In the genomic region with DNA sequence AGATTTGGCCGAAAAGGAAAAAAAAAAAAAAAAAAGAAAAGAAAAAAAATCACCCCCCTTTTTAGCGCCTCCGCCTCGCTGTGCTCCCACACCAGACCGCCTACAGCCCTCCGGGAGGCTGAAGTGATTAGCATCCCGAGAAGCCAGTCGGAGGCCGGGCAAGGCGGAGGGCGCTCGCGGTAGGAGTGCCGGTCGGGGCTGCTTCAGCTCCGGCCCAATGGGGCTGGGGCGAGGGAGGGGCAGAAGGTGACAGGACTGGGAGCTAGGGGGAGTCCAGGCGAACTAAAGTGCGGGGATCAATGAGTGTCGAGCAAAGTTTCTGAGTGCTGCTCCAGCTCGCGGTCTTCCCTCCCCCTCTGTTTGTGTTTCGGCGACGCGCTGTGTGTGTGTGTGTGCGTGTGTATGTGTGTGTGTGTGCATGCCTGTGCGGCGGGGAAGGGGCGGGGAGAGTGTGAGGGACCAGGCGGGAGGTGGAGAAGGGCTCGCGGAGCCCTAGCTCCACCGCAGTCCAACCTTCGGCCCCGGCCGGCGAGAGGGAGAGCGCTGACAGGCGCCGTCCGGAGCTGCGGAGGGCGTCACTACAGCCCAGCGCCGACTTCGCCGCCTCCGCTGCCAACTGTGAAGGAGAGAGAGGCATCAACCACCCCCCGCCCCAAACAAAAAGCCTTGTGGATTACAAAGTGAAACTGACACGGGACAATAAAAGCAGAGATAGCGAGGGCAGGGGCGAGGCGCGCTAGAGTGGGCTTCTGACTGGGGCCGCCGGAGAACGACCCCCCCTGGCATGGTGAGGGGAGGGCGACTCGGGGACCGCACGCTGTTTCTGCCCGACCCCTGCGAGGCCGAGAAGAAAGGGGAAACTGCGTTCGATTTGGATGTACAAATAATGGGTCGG, we compare ENCODE assay signal across 8 cellular contexts. TPM values are rescaled to one million over a fixed set of nuclear protein-coding genes. Genes with fewer than 3 reads are reported as not detected.
DNase-seq lines count a peak whose midpoint lies in the region; ATAC-seq and TF ChIP-seq lines count a peak whose summit lies in the region.

A gene with protein sequence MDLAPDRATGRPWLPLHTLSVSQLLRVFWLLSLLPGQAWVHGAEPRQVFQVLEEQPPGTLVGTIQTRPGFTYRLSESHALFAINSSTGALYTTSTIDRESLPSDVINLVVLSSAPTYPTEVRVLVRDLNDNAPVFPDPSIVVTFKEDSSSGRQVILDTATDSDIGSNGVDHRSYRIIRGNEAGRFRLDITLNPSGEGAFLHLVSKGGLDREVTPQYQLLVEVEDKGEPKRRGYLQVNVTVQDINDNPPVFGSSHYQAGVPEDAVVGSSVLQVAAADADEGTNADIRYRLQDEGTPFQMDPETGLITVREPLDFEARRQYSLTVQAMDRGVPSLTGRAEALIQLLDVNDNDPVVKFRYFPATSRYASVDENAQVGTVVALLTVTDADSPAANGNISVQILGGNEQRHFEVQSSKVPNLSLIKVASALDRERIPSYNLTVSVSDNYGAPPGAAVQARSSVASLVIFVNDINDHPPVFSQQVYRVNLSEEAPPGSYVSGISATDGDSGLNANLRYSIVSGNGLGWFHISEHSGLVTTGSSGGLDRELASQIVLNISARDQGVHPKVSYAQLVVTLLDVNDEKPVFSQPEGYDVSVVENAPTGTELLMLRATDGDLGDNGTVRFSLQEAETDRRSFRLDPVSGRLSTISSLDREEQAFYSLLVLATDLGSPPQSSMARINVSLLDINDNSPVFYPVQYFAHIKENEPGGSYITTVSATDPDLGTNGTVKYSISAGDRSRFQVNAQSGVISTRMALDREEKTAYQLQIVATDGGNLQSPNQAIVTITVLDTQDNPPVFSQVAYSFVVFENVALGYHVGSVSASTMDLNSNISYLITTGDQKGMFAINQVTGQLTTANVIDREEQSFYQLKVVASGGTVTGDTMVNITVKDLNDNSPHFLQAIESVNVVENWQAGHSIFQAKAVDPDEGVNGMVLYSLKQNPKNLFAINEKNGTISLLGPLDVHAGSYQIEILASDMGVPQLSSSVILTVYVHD (N-terminal part only) (plus strand): TSS at position 280 of the 895 bp plus-strand sequence. CDS start 1,457 bp downstream, outside the sequence.

- ATAC-seq in GM18907 (IDR thresholded peaks at IDR 0.05; ENCODE audit: unreplicated experiment) (peak; percentile 72), HG03097 (IDR thresholded peaks at IDR 0.05; ENCODE audit: low FRiP score, unreplicated experiment) (peak; percentile 71)
- peak; percentile 58 for ATAC-seq in stimulated activated memory B cell treated with anti-CD40 and anti-IgM and Interleukin-4, amounts not matched to agents 10 μg/mL and 1 μg/mL and 100 μg/mL, for 72 hours

- H3K27me3 Mint-ChIP-seq in activated CD4-positive, alpha-beta T cell treated with anti-CD3 and anti-CD28 coated beads, Interleukin-2, amount 10 ng/mL, durations not matched to agents 7 days and 5 days, result peaks cover 56% of the 10 kb centered on the region
- peaks cover 23% of the 10 kb centered on the region for H3K27me3 Mint-ChIP-seq in endothelial cell (ENCODE audit: unreplicated experiment)
- peaks cover 58% of the 10 kb centered on the region for H3K27me3 Mint-ChIP-seq in stimulated activated memory B cell treated with anti-CD40 and anti-IgM and Interleukin-4, amounts not matched to agents 10 μg/mL and 1 μg/mL and 100 μg/mL, for 72 hours

- H3K27ac Mint-ChIP-seq in activated CD4-positive, alpha-beta T cell treated with anti-CD3 and anti-CD28 coated beads, Interleukin-2, amount 10 ng/mL, durations not matched to agents 7 days and 5 days, result no peak within 1 kb of the TSS
- peak within 1 kb of the TSS; percentile 97 for H3K27ac Mint-ChIP-seq in endothelial cell (ENCODE audit: unreplicated experiment)
- H3K27ac Mint-ChIP-seq in stimulated activated memory B cell treated with anti-CD40 and anti-IgM and Interleukin-4, amounts not matched to agents 10 μg/mL and 1 μg/mL and 100 μg/mL, for 72 hours, result no peak within 1 kb of the TSS

- no peaks in the 10 kb centered on the region for H3K9me3 Mint-ChIP-seq in activated CD4-positive, alpha-beta T cell treated with anti-CD3 and anti-CD28 coated beads, Interleukin-2, amount 10 ng/mL, durations not matched to agents 7 days and 5 days
- no peaks in the 10 kb centered on the region for H3K9me3 Mint-ChIP-seq in endothelial cell (ENCODE audit: unreplicated experiment)
- no peaks in the 10 kb centered on the region for H3K9me3 Mint-ChIP-seq in stimulated activated memory B cell treated with anti-CD40 and anti-IgM and Interleukin-4, amounts not matched to agents 10 μg/mL and 1 μg/mL and 100 μg/mL, for 72 hours

- DNase-seq in AG20443 (ENCODE audit: low spot score) (peak; percentile 95), NCI-H2196 treated with DMSO at 0.1 percent for 48 hours (lab: John Stamatoyannopoulos, UW; ENCODE audit: unreplicated experiment) (peak; percentile 4), endothelial cell (ENCODE audit: low spot score) (peak; percentile 95), medulla oblongata (ENCODE audit: extremely low spot score) (peak; percentile 94)
- peak; percentile 33 for DNase-seq in activated CD4-positive, alpha-beta T cell treated with anti-CD3 and anti-CD28 coated beads, Interleukin-2, amount 10 ng/mL, durations not matched to agents 7 days and 5 days

- CTCF ChIA-PET in activated CD4-positive, alpha-beta T cell treated with anti-CD3 and anti-CD28 coated beads, Interleukin-2, amount 10 ng/mL, durations not matched to agents 7 days and 5 days (lab: Charles Lee), result no interaction called here

- POLR2A ChIA-PET in activated CD4-positive, alpha-beta T cell treated with anti-CD3 and anti-CD28 coated beads, Interleukin-2, amount 10 ng/mL, durations not matched to agents 7 days and 5 days (lab: Charles Lee), result interaction anchor here (0.6 kb wide), 1 partner anchor 1710 kb away, joined by 3 read pairs; no protein-coding TSS in a partner anchor

- peak within 1 kb of the TSS; percentile 75 for H3K4me3 Mint-ChIP-seq in activated CD4-positive, alpha-beta T cell treated with anti-CD3 and anti-CD28 coated beads, Interleukin-2, amount 10 ng/mL, durations not matched to agents 7 days and 5 days
- H3K4me3 Mint-ChIP-seq in endothelial cell (ENCODE audit: unreplicated experiment), result peak within 1 kb of the TSS; percentile 100
- peak within 1 kb of the TSS; percentile 77 for H3K4me3 Mint-ChIP-seq in stimulated activated memory B cell treated with anti-CD40 and anti-IgM and Interleukin-4, amounts not matched to agents 10 μg/mL and 1 μg/mL and 100 μg/mL, for 72 hours

- no peak for TF ChIP-seq CTCF in endothelial cell (IDR thresholded peaks at IDR 0.05; ENCODE audit: unreplicated experiment)

- H3K36me3 Mint-ChIP-seq in activated CD4-positive, alpha-beta T cell treated with anti-CD3 and anti-CD28 coated beads, Interleukin-2, amount 10 ng/mL, durations not matched to agents 7 days and 5 days (ENCODE audit: low read depth), result peaks cover 3% of the 10 kb centered on the region
- H3K36me3 Mint-ChIP-seq in endothelial cell (ENCODE audit: low read depth, unreplicated experiment), result peaks cover 46% of the 10 kb centered on the region
- H3K36me3 Mint-ChIP-seq in stimulated activated memory B cell treated with anti-CD40 and anti-IgM and Interleukin-4, amounts not matched to agents 10 μg/mL and 1 μg/mL and 100 μg/mL, for 72 hours, result no peaks in the 10 kb centered on the region

- H3K4me1 Mint-ChIP-seq in activated CD4-positive, alpha-beta T cell treated with anti-CD3 and anti-CD28 coated beads, Interleukin-2, amount 10 ng/mL, durations not matched to agents 7 days and 5 days, result peaks cover 19% of the 10 kb centered on the region
- peaks cover 41% of the 10 kb centered on the region for H3K4me1 Mint-ChIP-seq in endothelial cell (ENCODE audit: unreplicated experiment)
- H3K4me1 Mint-ChIP-seq in stimulated activated memory B cell treated with anti-CD40 and anti-IgM and Interleukin-4, amounts not matched to agents 10 μg/mL and 1 μg/mL and 100 μg/mL, for 72 hours, result peaks cover 32% of the 10 kb centered on the region

RNA-seq across cellular contexts. Expression of the gene that starts here (rescaled TPM):
- not detected for total RNA-seq in activated CD4-positive, alpha-beta T cell treated with anti-CD3 and anti-CD28 coated beads, Interleukin-2, amount 10 ng/mL, durations not matched to agents 7 days and 5 days
- total RNA-seq in endothelial cell (ENCODE audit: unreplicated experiment), result 92.8 TPM

Comparison
In these comparisons a context has a peak if more than half of its experiments do, and no peak if none do; other contexts are left out.
1. Peak in every context shown above with its lines: DNase-seq and ATAC-seq.
2. RNA of the gene that starts here (total RNA-seq): 92.8 TPM in endothelial cell (single experiment); not detected in activated CD4-positive, alpha-beta T cell treated with anti-CD3 and anti-CD28 coated beads, Interleukin-2, amount 10 ng/mL, durations not matched to agents 7 days and 5 days; every median in the first group is over 10 times any median in the second.
3. Peak in DNase-seq in activated CD4-positive, alpha-beta T cell treated with anti-CD3 and anti-CD28 coated beads, Interleukin-2, amount 10 ng/mL, durations not matched to agents 7 days and 5 days; RNA of the gene not detected or under 1 TPM.
4. DNase-seq: peak in every context shown above with its lines; median percentile 95 in AG20443; 95 in endothelial cell; 94 in medulla oblongata; 33 in activated CD4-positive, alpha-beta T cell treated with anti-CD3 and anti-CD28 coated beads, Interleukin-2, amount 10 ng/mL, durations not matched to agents 7 days and 5 days; 4 in NCI-H2196 treated with DMSO at 0.1 percent for 48 hours.